1 cellular context compared by ENCODE assay signal in the genomic region with DNA sequence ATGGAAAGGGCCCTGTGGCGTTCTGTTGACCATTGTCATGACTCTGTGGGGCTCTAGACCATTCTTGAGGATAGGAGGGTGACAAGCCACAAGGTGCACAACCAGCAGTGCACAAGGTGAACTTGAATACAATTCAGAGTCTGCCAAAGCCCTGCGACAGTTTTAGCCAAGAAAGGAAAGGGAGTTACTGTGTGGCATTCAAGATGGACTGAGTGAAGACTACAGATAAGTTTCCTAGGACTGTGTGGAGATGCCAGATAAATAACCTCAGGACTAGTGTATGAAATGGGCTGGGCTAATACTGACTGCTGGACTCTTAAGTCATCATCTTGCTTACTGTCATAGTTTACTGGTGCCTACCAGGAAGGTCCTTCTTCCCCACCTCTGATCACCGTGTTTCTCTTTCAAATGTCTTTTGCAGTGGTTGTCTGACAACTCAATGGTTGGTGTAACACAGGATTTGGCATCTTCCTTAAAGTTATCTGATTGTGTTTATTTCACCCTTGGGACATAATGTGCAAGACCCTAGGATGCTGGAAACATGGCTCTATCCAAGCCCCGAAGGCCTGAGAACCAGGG.
TF ChIP-seq lines count a peak whose summit lies in the region.

No MANE protein-coding gene starts in this region.

TF ChIP-seq in K562, 482 proteins besides CTCF, POLR2A, EP300 and RAD21 (continued from another document):
- TF ChIP-seq, protein P1, sequence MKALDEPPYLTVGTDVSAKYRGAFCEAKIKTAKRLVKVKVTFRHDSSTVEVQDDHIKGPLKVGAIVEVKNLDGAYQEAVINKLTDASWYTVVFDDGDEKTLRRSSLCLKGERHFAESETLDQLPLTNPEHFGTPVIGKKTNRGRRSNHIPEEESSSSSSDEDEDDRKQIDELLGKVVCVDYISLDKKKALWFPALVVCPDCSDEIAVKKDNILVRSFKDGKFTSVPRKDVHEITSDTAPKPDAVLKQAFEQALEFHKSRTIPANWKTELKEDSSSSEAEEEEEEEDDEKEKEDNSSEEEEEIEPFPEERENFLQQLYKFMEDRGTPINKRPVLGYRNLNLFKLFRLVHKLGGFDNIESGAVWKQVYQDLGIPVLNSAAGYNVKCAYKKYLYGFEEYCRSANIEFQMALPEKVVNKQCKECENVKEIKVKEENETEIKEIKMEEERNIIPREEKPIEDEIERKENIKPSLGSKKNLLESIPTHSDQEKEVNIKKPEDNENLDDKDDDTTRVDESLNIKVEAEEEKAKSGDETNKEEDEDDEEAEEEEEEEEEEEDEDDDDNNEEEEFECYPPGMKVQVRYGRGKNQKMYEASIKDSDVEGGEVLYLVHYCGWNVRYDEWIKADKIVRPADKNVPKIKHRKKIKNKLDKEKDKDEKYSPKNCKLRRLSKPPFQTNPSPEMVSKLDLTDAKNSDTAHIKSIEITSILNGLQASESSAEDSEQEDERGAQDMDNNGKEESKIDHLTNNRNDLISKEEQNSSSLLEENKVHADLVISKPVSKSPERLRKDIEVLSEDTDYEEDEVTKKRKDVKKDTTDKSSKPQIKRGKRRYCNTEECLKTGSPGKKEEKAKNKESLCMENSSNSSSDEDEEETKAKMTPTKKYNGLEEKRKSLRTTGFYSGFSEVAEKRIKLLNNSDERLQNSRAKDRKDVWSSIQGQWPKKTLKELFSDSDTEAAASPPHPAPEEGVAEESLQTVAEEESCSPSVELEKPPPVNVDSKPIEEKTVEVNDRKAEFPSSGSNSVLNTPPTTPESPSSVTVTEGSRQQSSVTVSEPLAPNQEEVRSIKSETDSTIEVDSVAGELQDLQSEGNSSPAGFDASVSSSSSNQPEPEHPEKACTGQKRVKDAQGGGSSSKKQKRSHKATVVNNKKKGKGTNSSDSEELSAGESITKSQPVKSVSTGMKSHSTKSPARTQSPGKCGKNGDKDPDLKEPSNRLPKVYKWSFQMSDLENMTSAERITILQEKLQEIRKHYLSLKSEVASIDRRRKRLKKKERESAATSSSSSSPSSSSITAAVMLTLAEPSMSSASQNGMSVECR (CRISPR knock-in tag; IDR thresholded peaks at IDR 0.05), result no peak
- TF ChIP-seq, protein P2, sequence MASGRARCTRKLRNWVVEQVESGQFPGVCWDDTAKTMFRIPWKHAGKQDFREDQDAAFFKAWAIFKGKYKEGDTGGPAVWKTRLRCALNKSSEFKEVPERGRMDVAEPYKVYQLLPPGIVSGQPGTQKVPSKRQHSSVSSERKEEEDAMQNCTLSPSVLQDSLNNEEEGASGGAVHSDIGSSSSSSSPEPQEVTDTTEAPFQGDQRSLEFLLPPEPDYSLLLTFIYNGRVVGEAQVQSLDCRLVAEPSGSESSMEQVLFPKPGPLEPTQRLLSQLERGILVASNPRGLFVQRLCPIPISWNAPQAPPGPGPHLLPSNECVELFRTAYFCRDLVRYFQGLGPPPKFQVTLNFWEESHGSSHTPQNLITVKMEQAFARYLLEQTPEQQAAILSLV (tag; IDR thresholded peaks at IDR 0.05), result no peak
- TF ChIP-seq, protein P3, sequence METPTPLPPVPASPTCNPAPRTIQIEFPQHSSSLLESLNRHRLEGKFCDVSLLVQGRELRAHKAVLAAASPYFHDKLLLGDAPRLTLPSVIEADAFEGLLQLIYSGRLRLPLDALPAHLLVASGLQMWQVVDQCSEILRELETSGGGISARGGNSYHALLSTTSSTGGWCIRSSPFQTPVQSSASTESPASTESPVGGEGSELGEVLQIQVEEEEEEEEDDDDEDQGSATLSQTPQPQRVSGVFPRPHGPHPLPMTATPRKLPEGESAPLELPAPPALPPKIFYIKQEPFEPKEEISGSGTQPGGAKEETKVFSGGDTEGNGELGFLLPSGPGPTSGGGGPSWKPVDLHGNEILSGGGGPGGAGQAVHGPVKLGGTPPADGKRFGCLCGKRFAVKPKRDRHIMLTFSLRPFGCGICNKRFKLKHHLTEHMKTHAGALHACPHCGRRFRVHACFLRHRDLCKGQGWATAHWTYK (CRISPR knock-in tag; IDR thresholded peaks at IDR 0.05), result peak; percentile 66; the same call in 1 of the 2 replicates
- no peak for TF ChIP-seq MTF1 (CRISPR knock-in tag; IDR thresholded peaks at IDR 0.05; ENCODE audit: borderline replicate concordance)
- no peak for TF ChIP-seq ZNF77 (CRISPR knock-in tag; IDR thresholded peaks at IDR 0.05)
- TF ChIP-seq HDAC2 (IDR thresholded peaks at IDR 0.05), result peak; percentile 85
- no peak for TF ChIP-seq NCOA2 (IDR thresholded peaks at IDR 0.05; ENCODE audit: partially characterized antibody in 2 of 2)
- TF ChIP-seq, protein P4, sequence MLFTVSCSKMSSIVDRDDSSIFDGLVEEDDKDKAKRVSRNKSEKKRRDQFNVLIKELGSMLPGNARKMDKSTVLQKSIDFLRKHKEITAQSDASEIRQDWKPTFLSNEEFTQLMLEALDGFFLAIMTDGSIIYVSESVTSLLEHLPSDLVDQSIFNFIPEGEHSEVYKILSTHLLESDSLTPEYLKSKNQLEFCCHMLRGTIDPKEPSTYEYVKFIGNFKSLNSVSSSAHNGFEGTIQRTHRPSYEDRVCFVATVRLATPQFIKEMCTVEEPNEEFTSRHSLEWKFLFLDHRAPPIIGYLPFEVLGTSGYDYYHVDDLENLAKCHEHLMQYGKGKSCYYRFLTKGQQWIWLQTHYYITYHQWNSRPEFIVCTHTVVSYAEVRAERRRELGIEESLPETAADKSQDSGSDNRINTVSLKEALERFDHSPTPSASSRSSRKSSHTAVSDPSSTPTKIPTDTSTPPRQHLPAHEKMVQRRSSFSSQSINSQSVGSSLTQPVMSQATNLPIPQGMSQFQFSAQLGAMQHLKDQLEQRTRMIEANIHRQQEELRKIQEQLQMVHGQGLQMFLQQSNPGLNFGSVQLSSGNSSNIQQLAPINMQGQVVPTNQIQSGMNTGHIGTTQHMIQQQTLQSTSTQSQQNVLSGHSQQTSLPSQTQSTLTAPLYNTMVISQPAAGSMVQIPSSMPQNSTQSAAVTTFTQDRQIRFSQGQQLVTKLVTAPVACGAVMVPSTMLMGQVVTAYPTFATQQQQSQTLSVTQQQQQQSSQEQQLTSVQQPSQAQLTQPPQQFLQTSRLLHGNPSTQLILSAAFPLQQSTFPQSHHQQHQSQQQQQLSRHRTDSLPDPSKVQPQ (CRISPR knock-in tag; IDR thresholded peaks at IDR 0.05; ENCODE audit: borderline replicate concordance), result no peak
- no peak for TF ChIP-seq BDP1 (IDR thresholded peaks at IDR 0.05; ENCODE audit: insufficient read depth, insufficient read length)
- TF ChIP-seq CC2D1A (IDR thresholded peaks at IDR 0.05), result peak; percentile 95; the same call in 1 of the 2 replicates
- peak; percentile 76; the same call in 1 of the 2 replicates for TF ChIP-seq LCOR (CRISPR knock-in tag; IDR thresholded peaks at IDR 0.05)
- TF ChIP-seq FOXP1 (CRISPR knock-in tag; IDR thresholded peaks at IDR 0.05), result no peak
- peak; percentile 69 to 79; a peak in 3 of 4 replicates for TF ChIP-seq ARNT (IDR thresholded peaks at IDR 0.05)
- TF ChIP-seq, protein P5, sequence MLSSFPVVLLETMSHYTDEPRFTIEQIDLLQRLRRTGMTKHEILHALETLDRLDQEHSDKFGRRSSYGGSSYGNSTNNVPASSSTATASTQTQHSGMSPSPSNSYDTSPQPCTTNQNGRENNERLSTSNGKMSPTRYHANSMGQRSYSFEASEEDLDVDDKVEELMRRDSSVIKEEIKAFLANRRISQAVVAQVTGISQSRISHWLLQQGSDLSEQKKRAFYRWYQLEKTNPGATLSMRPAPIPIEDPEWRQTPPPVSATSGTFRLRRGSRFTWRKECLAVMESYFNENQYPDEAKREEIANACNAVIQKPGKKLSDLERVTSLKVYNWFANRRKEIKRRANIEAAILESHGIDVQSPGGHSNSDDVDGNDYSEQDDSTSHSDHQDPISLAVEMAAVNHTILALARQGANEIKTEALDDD (IDR thresholded peaks at IDR 0.05), result peak; percentile 96
- TF ChIP-seq ZNF445 (CRISPR knock-in tag; IDR thresholded peaks at IDR 0.05; ENCODE audit: low read depth), result no peak
- TF ChIP-seq BACH1 (tag; IDR thresholded peaks at IDR 0.05), result no peak
- TF ChIP-seq CBFA2T3 (IDR thresholded peaks at IDR 0.05), result peak; percentile 98
- no peak for TF ChIP-seq KLF6 (CRISPR knock-in tag; IDR thresholded peaks at IDR 0.05; ENCODE audit: borderline replicate concordance)
- no peak for TF ChIP-seq SMARCA5 (IDR thresholded peaks at IDR 0.05)
- TF ChIP-seq ERF (CRISPR knock-in tag; IDR thresholded peaks at IDR 0.05), result no peak
- TF ChIP-seq EP400 (IDR thresholded peaks at IDR 0.05), result no peak
